ENCODE assay signal across 14 cellular contexts in the genomic region with DNA sequence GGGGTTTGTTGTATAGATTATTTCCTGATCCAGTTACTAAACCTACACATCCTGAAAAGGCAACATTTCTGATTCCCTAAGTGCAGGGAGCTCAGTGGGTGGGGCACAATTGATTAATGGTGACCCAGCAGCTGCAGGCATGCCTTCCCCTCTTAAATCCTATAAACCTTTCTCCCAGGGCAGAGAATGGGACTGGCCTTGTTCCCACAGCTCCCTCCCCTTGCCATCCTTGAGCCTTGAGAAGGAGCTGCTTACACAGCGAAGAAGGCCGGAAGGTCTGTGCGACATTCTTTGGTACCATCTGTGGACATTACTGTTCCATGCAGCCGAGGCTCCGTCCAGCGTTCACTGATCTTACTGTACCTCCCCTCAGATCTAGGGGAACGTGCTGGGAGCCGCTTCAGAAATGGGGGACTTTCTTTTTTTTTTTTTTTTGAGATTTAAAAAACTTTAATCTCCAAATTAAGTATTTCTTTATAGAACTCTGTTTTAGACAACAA.
"Had no signal": no experiment of that assay in that cellular context is flagged by ENCODE, and none has a peak within 500 bp of the region (broad histone marks: within the 10 kb centered on the region; RNA-seq: fewer than 3 reads in every experiment).

No MANE protein-coding gene starts in this region.

- FAIRE-seq: islet of Langerhans had no signal

- H3K27me3 ChIP-seq: heart left ventricle, thyroid gland had no signal

- ATAC-seq: activated naive CD8-positive, alpha-beta T cell treated with anti-CD3 and anti-CD28 coated beads, Interleukin-2, amount 50 U/mL, for 24 hours; heart left ventricle had no signal

- H3K27me3 Mint-ChIP-seq: activated naive CD8-positive, alpha-beta T cell treated with anti-CD3 and anti-CD28 coated beads, Interleukin-2, amount 50 U/mL, for 24 hours; brain; stimulated activated naive CD8-positive, alpha-beta T cell treated with anti-CD3 and anti-CD28 coated beads, Interleukin-15, Interleukin-2, amounts not matched to agents 100 ng/mL and 50 ng/mL, for 24 hours had no signal

- H3K9me3 ChIP-seq: heart left ventricle, thyroid gland had no signal

- H3K4me3 Mint-ChIP-seq: activated naive CD8-positive, alpha-beta T cell treated with anti-CD3 and anti-CD28 coated beads, Interleukin-2, amount 50 U/mL, for 24 hours; brain; stimulated activated naive CD8-positive, alpha-beta T cell treated with anti-CD3 and anti-CD28 coated beads, Interleukin-15, Interleukin-2, amounts not matched to agents 100 ng/mL and 50 ng/mL, for 24 hours had no signal

- H3K27ac Mint-ChIP-seq: activated naive CD8-positive, alpha-beta T cell treated with anti-CD3 and anti-CD28 coated beads, Interleukin-2, amount 50 U/mL, for 24 hours; brain; stimulated activated naive CD8-positive, alpha-beta T cell treated with anti-CD3 and anti-CD28 coated beads, Interleukin-15, Interleukin-2, amounts not matched to agents 100 ng/mL and 50 ng/mL, for 24 hours had no signal

- H3K36me3 ChIP-seq: thyroid gland had no signal

- H3K4me3 ChIP-seq: heart left ventricle, thyroid gland had no signal

- DNase-seq: activated CD4-positive, alpha-beta T cell treated with anti-CD3 and anti-CD28 coated beads for 1 hour; activated CD4-positive, alpha-beta T cell treated with anti-CD3 and anti-CD28 coated beads, Interleukin-2, amount 50 U/mL, for 1 hour; activated CD8-positive, alpha-beta memory T cell treated with anti-CD3 and anti-CD28 coated beads for 24 hours; activated effector memory CD4-positive, alpha-beta T cell treated with anti-CD3 and anti-CD28 coated beads, Interleukin-2, amount 50 U/mL, for 16 hours; activated naive CD4-positive, alpha-beta T cell treated with anti-CD3 and anti-CD28 coated beads, Interleukin-2, amount 50 U/mL, for 16 hours; activated naive CD8-positive, alpha-beta T cell treated with anti-CD3 and anti-CD28 coated beads, Interleukin-2, amount 50 U/mL, for 24 hours; heart left ventricle; stimulated activated CD4-positive, alpha-beta T cell treated with anti-CD3 and anti-CD28 coated beads, Interleukin-4, amount 100 ng/mL, for 24 hours; substantia nigra; thyroid gland had no signal

- H3K9me3 Mint-ChIP-seq: activated naive CD8-positive, alpha-beta T cell treated with anti-CD3 and anti-CD28 coated beads, Interleukin-2, amount 50 U/mL, for 24 hours; stimulated activated naive CD8-positive, alpha-beta T cell treated with anti-CD3 and anti-CD28 coated beads, Interleukin-15, Interleukin-2, amounts not matched to agents 100 ng/mL and 50 ng/mL, for 24 hours had no signal

- H3K27ac ChIP-seq: epithelial cell of prostate, thyroid gland had no signal
